ENCODE assay signal across 1 cellular context in the genomic region with DNA sequence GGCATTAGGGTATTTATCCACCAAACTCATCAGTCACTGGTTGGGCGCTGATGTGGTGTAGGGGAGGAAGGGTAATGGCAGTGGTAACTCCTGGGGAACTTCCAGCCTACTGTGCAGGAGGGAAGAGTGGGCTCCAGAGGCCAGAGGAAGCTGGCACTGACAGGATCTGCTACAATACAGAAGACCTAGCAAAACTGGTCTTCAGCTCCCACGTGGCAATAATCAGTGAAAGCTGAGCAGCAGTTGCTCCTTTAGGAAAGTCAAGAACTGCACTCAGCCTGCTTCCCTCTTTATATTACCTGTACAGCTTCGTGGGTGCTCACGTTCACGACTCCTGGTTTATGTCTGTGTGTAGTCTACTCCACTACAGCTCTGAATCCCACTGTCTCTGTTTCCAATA.
TF ChIP-seq lines count a peak whose summit lies in the region.

No MANE protein-coding gene starts in this region.

TF ChIP-seq in HCT116, 20 proteins besides CTCF, POLR2A, EP300 and RAD21:
- TF ChIP-seq EZH2phosphoT487 (IDR thresholded peaks at IDR 0.05; ENCODE audit: borderline replicate concordance), result no peak
- no peak for TF ChIP-seq ZFX (IDR thresholded peaks at IDR 0.05)
- no peak for TF ChIP-seq SRF (IDR thresholded peaks at IDR 0.05; ENCODE audit: low read depth)
- TF ChIP-seq EGR1 (IDR thresholded peaks at IDR 0.05; ENCODE audit: low read depth), result no peak
- no peak for TF ChIP-seq YY1 (IDR thresholded peaks at IDR 0.05; ENCODE audit: extremely low read depth, insufficient replicate concordance, low read depth, low read length)
- no peak for TF ChIP-seq ELF1 (IDR thresholded peaks at IDR 0.05; ENCODE audit: borderline replicate concordance, low read depth)
- TF ChIP-seq JUND (IDR thresholded peaks at IDR 0.05), result no peak
- TF ChIP-seq ZNF274 (IDR thresholded peaks at IDR 0.05; ENCODE audit: low read depth, low read length), result no peak
- TF ChIP-seq REST (IDR thresholded peaks at IDR 0.05; ENCODE audit: low read depth), result no peak
